ENCODE assay signal across 9 cellular contexts in the genomic region with DNA sequence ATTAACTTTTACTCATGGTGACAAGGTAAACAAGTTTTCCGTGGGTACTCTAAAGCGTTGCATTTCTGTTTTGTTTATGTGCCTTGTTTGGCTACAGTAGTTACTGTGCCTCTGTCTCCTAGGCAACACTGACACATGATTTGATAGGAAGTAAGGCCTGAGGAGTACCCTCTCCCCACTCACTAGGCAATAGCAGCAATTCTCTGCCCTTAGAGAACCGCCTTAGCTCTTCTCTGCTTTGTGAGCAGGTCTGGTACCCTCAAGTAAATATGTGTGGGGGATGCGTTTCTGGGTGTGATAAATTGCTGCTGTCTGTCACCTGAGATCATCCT. TPM values are rescaled to one million over a fixed set of nuclear protein-coding genes. Genes with fewer than 3 reads are reported as not detected.
DNase-seq lines count a peak whose midpoint lies in the region; ATAC-seq and TF ChIP-seq lines count a peak whose summit lies in the region.
"Had no signal": no experiment of that assay in that cellular context is flagged by ENCODE, and none has a peak within 500 bp of the region (broad histone marks: within the 10 kb centered on the region; RNA-seq: fewer than 3 reads in every experiment).

A gene with protein sequence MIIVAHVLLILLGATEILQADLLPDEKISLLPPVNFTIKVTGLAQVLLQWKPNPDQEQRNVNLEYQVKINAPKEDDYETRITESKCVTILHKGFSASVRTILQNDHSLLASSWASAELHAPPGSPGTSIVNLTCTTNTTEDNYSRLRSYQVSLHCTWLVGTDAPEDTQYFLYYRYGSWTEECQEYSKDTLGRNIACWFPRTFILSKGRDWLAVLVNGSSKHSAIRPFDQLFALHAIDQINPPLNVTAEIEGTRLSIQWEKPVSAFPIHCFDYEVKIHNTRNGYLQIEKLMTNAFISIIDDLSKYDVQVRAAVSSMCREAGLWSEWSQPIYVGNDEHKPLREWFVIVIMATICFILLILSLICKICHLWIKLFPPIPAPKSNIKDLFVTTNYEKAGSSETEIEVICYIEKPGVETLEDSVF (minus strand): TSS at position 76 of the 332 bp plus-strand sequence. CDS start 5,390 bp downstream, outside the sequence.

- CTCF ChIA-PET in T-cell (lab: Charles Lee) = no interaction called here

- H3K18ac ChIP-seq in mesenchymal stem cell (ENCODE audit: low read depth in 1 of 2, low read length in 2 of 2) = no peak within 1 kb of the TSS

- peaks cover 6 to 29% (median 17%) of the 10 kb centered on the region in 3 donors for H3K4me1 Mint-ChIP-seq in T-cell

- ATAC-seq in GM18505 (IDR thresholded peaks at IDR 0.05; ENCODE audit: unreplicated experiment) (peak; percentile 61), HG02938 (IDR thresholded peaks at IDR 0.05; ENCODE audit: unreplicated experiment) (peak; percentile 67), T-cell (replicated peaks in 1 of 4) (peak; percentile 55 to 87 (median 69))

- H3K23ac ChIP-seq in mesenchymal stem cell (ENCODE audit: low read length in 2 of 2) = no peak within 1 kb of the TSS

- peak within 1 kb of the TSS in 2 of 3 donors; percentile 45 to 58 for H3K4me3 Mint-ChIP-seq in T-cell
- H3K4me3 Mint-ChIP-seq: dendritic cell treated with granulocyte-macrophage colony-stimulating factor and Interleukin-4, amounts not matched to agents 40 ng/mL and 50 ng/mL, for 4 days had no signal

- H3K4ac ChIP-seq in mesenchymal stem cell (ENCODE audit: low read depth in 1 of 2, low read length in 2 of 2) = no peak within 1 kb of the TSS

- no peaks in the 10 kb centered on the region for H3K9me3 ChIP-seq in mesenchymal stem cell (ENCODE audit: control insufficient read depth, low read length)

- H2BK120ac ChIP-seq in mesenchymal stem cell (ENCODE audit: low read depth, low read length) = no peak within 1 kb of the TSS

- H3K14ac ChIP-seq in mesenchymal stem cell (ENCODE audit: low read length in 2 of 2) = peak within 1 kb of the TSS in 1 of 2 experiments; percentile 46

- POLR2A ChIA-PET in T-cell (lab: Charles Lee) = no interaction called here

- 41% methylated on average over 3 of the region's 4 CpGs for WGBS in mesenchymal stem cell

- H4K8ac ChIP-seq in mesenchymal stem cell (ENCODE audit: low read length) = peak within 1 kb of the TSS; percentile 37

- H3K9me3 Mint-ChIP-seq in T-cell = no peaks in the 10 kb centered on the region
- H3K9me3 Mint-ChIP-seq: dendritic cell treated with granulocyte-macrophage colony-stimulating factor and Interleukin-4, amounts not matched to agents 40 ng/mL and 50 ng/mL, for 4 days had no signal

- H3K27me3 ChIP-seq in mesenchymal stem cell (ENCODE audit: control insufficient read depth in 1 of 2, insufficient read depth in 1 of 2, low read length in 2 of 2) = no peaks in the 10 kb centered on the region

- no peak within 1 kb of the TSS for H2BK5ac ChIP-seq in mesenchymal stem cell (ENCODE audit: low read depth, low read length, poor library complexity, severe bottlenecking)

- H3K4me2 ChIP-seq in mesenchymal stem cell (ENCODE audit: low read length, poor library complexity, severe bottlenecking) = no peak within 1 kb of the TSS

- H3K27ac Mint-ChIP-seq in T-cell = peak within 1 kb of the TSS; percentile 84 to 91
- H3K27ac Mint-ChIP-seq: dendritic cell treated with granulocyte-macrophage colony-stimulating factor and Interleukin-4, amounts not matched to agents 40 ng/mL and 50 ng/mL, for 4 days had no signal

- no peak within 1 kb of the TSS for H2AFZ ChIP-seq in mesenchymal stem cell (ENCODE audit: low read depth, low read length)

- DNase-seq in T-cell = peak in 15 of 34 experiments; percentile 10 to 56 (median 25)
- peak; percentile 84 for DNase-seq in mesenchymal stem cell
- no peak for DNase-seq in effector CD8-positive, alpha-beta T cell (lab: John Stamatoyannopoulos, UW)
- no peak for DNase-seq in T1000 (lab: John Stamatoyannopoulos, UW)
- no peak for DNase-seq in NCI-H1694 (lab: John Stamatoyannopoulos, UW)
- no peak for DNase-seq in GM19238 (ENCODE audit: insufficient read length, low spot score)

- no peak within 1 kb of the TSS for H2BK15ac ChIP-seq in mesenchymal stem cell (ENCODE audit: low read depth, poor library complexity, severe bottlenecking)

- H2BK12ac ChIP-seq in mesenchymal stem cell (ENCODE audit: low read length in 2 of 2) = no peak within 1 kb of the TSS

- no peaks in the 10 kb centered on the region for H3K36me3 Mint-ChIP-seq in T-cell

- H3K27ac ChIP-seq in mesenchymal stem cell (ENCODE audit: low read length, poor library complexity, severe bottlenecking) = no peak within 1 kb of the TSS

- H2AK5ac ChIP-seq in mesenchymal stem cell (ENCODE audit: low read length, severe bottlenecking) = no peak within 1 kb of the TSS

- H3K4me1 ChIP-seq in mesenchymal stem cell (ENCODE audit: control insufficient read depth, insufficient read depth, low read depth, low read length) = no peaks in the 10 kb centered on the region

- H3K36me3 ChIP-seq in mesenchymal stem cell (ENCODE audit: control insufficient read depth in 1 of 2, insufficient read depth in 2 of 2, low read depth in 1 of 2, low read length in 2 of 2) = no peaks in the 10 kb centered on the region

- H3K9ac ChIP-seq in mesenchymal stem cell (ENCODE audit: low read length) = no peak within 1 kb of the TSS

- peaks cover 0 to 5% of the 10 kb centered on the region in 2 donors for H3K27me3 Mint-ChIP-seq in T-cell
- H3K27me3 Mint-ChIP-seq: dendritic cell treated with granulocyte-macrophage colony-stimulating factor and Interleukin-4, amounts not matched to agents 40 ng/mL and 50 ng/mL, for 4 days had no signal

- H4K91ac ChIP-seq in mesenchymal stem cell (ENCODE audit: low read length) = no peak within 1 kb of the TSS

- TF ChIP-seq POLR2A in GM18505 (IDR thresholded peaks at IDR 0.05; ENCODE audit: borderline replicate concordance, extremely low read depth, insufficient read depth, insufficient read length) = no peak

- H3K4me3 ChIP-seq in mesenchymal stem cell (ENCODE audit: insufficient read depth in 1 of 2, low read depth in 1 of 2, low read length in 2 of 2) = no peak within 1 kb of the TSS

- no peaks in the 10 kb centered on the region for H3K79me1 ChIP-seq in mesenchymal stem cell (replicated peaks; ENCODE audit: low read length, poor library complexity, severe bottlenecking)

RNA-seq across cellular contexts. Expression of the gene that starts here (rescaled TPM):
- total RNA-seq in T-cell = 1 to 10 TPM in 2 of 5 donors, under 1 TPM in 3; 0.43 to 5.0 (median 0.73) TPM
- 0.07 TPM for polyA plus RNA-seq in mesenchymal stem cell (2013, experiment 1 of 2)
- not detected for polyA plus RNA-seq in mesenchymal stem cell (2013, experiment 2 of 2)
